ENCODE assay signal across 16 cellular contexts in the genomic region with DNA sequence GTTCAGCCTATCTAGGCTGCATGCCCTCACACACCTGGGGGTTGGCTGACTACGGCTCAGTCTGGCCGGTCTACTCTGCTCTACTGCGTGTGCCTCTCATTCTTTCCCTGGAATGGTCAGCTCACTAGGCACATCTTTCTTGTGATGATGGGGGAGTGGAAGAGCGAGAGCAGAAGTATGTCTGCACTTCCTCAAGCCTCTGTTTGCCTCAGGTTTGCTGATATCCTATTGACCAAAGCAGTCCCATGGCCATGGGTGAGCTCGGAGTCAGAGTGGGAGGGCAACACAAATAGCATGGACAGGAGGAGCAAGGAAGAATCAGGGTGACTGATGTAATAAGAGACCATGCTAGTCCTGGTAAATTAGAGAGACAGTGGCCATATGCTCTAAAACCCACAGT.
DNase-seq lines count a peak whose midpoint lies in the region; ATAC-seq and TF ChIP-seq lines count a peak whose summit lies in the region.
"Had no signal": no experiment of that assay in that cellular context is flagged by ENCODE, and none has a peak within 500 bp of the region (broad histone marks: within the 10 kb centered on the region; RNA-seq: fewer than 3 reads in every experiment).

No MANE protein-coding gene starts in this region.

- H3K4me3 ChIP-seq in IMR-90 (ENCODE audit: insufficient read depth, low read depth, low read length) (no peak overlapping the region), esophagus muscularis mucosa (no peak overlapping the region), neuronal stem cell (ENCODE audit: low read length in 2 of 2) (no peak overlapping the region)

- H3K4me2 ChIP-seq in IMR-90 (ENCODE audit: low read depth, low read length) (no peak overlapping the region), neuronal stem cell (ENCODE audit: insufficient read depth, low read length, poor library complexity, severe bottlenecking) (no peak overlapping the region)

- H3K27me3 ChIP-seq in IMR-90 (ENCODE audit: control insufficient read depth, insufficient read depth, low read length) (no peaks in the 10 kb centered on the region), esophagus muscularis mucosa (no peaks in the 10 kb centered on the region), neuronal stem cell (ENCODE audit: control insufficient read depth in 3 of 3, insufficient read depth in 3 of 3, low read depth in 1 of 3, low read length in 3 of 3) (no peaks in the 10 kb centered on the region)

- no peak overlapping the region for H2BK20ac ChIP-seq in IMR-90 (ENCODE audit: low read depth, low read length)

- H3K9me1 ChIP-seq in IMR-90 (ENCODE audit: insufficient read depth, low read length) = peaks cover 4% of the 10 kb centered on the region; the same call in 1 of the 2 replicates

- H2AFZ ChIP-seq in IMR-90 (replicated peaks; ENCODE audit: low read length, poor library complexity) (no peak overlapping the region), neuronal stem cell (ENCODE audit: low read length) (no peak overlapping the region)

- H2AK5ac ChIP-seq in IMR-90 (ENCODE audit: low read depth, low read length) = peak overlapping the region; percentile 27; the same call in 1 of the 2 replicates
- no peak overlapping the region for H2AK5ac ChIP-seq in neuronal stem cell (ENCODE audit: low read depth, low read length)

- H2AK9ac ChIP-seq in IMR-90 (replicated peaks; ENCODE audit: low read depth, low read length, poor library complexity) = no peak overlapping the region

- TF ChIP-seq CTCF in IMR-90 (conservative IDR thresholded peaks at IDR 0.05; ENCODE audit: low read depth, low read length) (no peak), esophagus muscularis mucosa (IDR thresholded peaks at IDR 0.05) (no peak)

- TF ChIP-seq POLR2A in IMR-90 (IDR thresholded peaks at IDR 0.05; ENCODE audit: low read depth, low read length) (no peak), esophagus muscularis mucosa (IDR thresholded peaks at IDR 0.05; ENCODE audit: low read depth) (no peak)

- dilution Hi-C loops in IMR-90 (cut with HindIII; ENCODE audit: low sequenced_read_pairs, unreplicated experiment) = no loop called here

- H3K14ac ChIP-seq in IMR-90 (replicated peaks; ENCODE audit: low read depth, low read length) (no peak overlapping the region), neuronal stem cell (ENCODE audit: low read length) (no peak overlapping the region)

- CTCF ChIA-PET in IMR-90 (lab: Yijun Ruan, JAX) = no interaction called here

- H2BK120ac ChIP-seq in IMR-90 (ENCODE audit: low read depth, low read length) (no peak overlapping the region), neuronal stem cell (ENCODE audit: low read depth, low read length) (no peak overlapping the region)

- H3K18ac ChIP-seq in IMR-90 (ENCODE audit: low read depth, low read length) (no peak overlapping the region), neuronal stem cell (ENCODE audit: low read length) (peak overlapping the region; percentile 41)

- H3K9me3 ChIP-seq in IMR-90 (ENCODE audit: control insufficient read depth, insufficient read depth, low read length) = no peaks in the 10 kb centered on the region
- no peaks in the 10 kb centered on the region for H3K9me3 ChIP-seq in esophagus muscularis mucosa
- no peaks in the 10 kb centered on the region for H3K9me3 ChIP-seq in neuronal stem cell (replicated peaks in 1 of 2; ENCODE audit: control insufficient read depth in 2 of 2, insufficient read depth in 1 of 2, low read depth in 1 of 2, low read length in 2 of 2)

- no peak overlapping the region for H2BK12ac ChIP-seq in neuronal stem cell (ENCODE audit: low read length)

- DNase-seq in IMR-90 (no peak), esophagus muscularis mucosa (ENCODE audit: extremely low spot score) (peak; percentile 87), neuronal stem cell (ENCODE audit: low spot score) (no peak), left ventricle myocardium superior (no peak), hepatic stellate cell (ENCODE audit: low spot score) (no peak), SW480 (ENCODE audit: low spot score) (no peak), inferior parietal cortex (ENCODE audit: extremely low spot score) (no peak)
- DNase-seq: C1 segment of cervical spinal cord; Calu3; CD4-positive, alpha-beta memory T cell; COR-L47; DMS53; DMS79 treated with DMSO at 0.1 percent for 48 hours; GF-D8; H7 had no signal

- H4K20me1 ChIP-seq in IMR-90 (ENCODE audit: insufficient read depth, low read length) = no peaks in the 10 kb centered on the region

- H3K9ac ChIP-seq in IMR-90 (ENCODE audit: low read depth, low read length) = no peak overlapping the region
- H3K9ac ChIP-seq in neuronal stem cell (ENCODE audit: low read depth, low read length, poor library complexity) = no peak overlapping the region

- in situ Hi-C loops in IMR-90 (cut with MboI; ENCODE audit: low sequenced_read_pairs) = no loop called here

- H2BK5ac ChIP-seq in IMR-90 (ENCODE audit: low read depth, low read length, poor library complexity, severe bottlenecking) = no peak overlapping the region
- H2BK5ac ChIP-seq in neuronal stem cell (ENCODE audit: low read length) = no peak overlapping the region

- H3K4me1 ChIP-seq in IMR-90 (ENCODE audit: control insufficient read depth, insufficient read depth, low read length) (peaks cover 4% of the 10 kb centered on the region), esophagus muscularis mucosa (peaks cover 0 to 14% (median 13%) of the 10 kb centered on the region in 4 donors), neuronal stem cell (ENCODE audit: control insufficient read depth in 2 of 2, insufficient read depth in 1 of 2, low read depth in 1 of 2, low read length in 2 of 2) (peaks cover 5 to 7% of the 10 kb centered on the region in 2 donors)

- no TSS peak for BruUV-seq in IMR-90 (replicated peaks; lab: Mats Ljungman, UMichigan)

- H3K36me3 ChIP-seq in IMR-90 (ENCODE audit: control insufficient read depth, insufficient read depth, low read length) (0 out of 2 replicates have a peak, but pooled peaks cover 2% of the 10 kb centered on the region), esophagus muscularis mucosa (no peaks in the 10 kb centered on the region), neuronal stem cell (replicated peaks in 1 of 2; ENCODE audit: control insufficient read depth in 2 of 2, insufficient read depth in 2 of 2, low read length in 2 of 2) (no peaks in the 10 kb centered on the region)

- H4K91ac ChIP-seq in IMR-90 (ENCODE audit: insufficient read depth, low read depth, low read length) (0 out of 2 replicates have a peak overlapping the region, but pooled peaks have one; percentile 40), neuronal stem cell (ENCODE audit: low read depth, low read length, poor library complexity) (no peak overlapping the region)

- WGBS in IMR-90 (ENCODE audit: extremely low coverage in 2 of 2, insufficient read length in 1 of 2), 2 experiments = no CpG with 5 or more reads among the region's 5 CpGs
- WGBS in esophagus muscularis mucosa = 95% methylated on average over 5 of the region's 5 CpGs
- WGBS in neuronal stem cell (ENCODE audit: extremely low coverage in 2 of 2, insufficient read length in 2 of 2, insufficient replicate concordance in 1 of 2), 2 donors = no CpG with 5 or more reads among the region's 5 CpGs

- H4K5ac ChIP-seq in IMR-90 (ENCODE audit: low read depth, low read length) = no peak overlapping the region

- H2BK15ac ChIP-seq in IMR-90 (ENCODE audit: low read depth, low read length) (no peak overlapping the region; the same call in 2 of the 3 replicates), neuronal stem cell (ENCODE audit: low read length) (no peak overlapping the region)

- H4K8ac ChIP-seq in IMR-90 (ENCODE audit: low read depth in 2 of 2, low read length in 2 of 2) = no peak overlapping the region
- H4K8ac ChIP-seq in neuronal stem cell (ENCODE audit: low read depth, low read length) = no peak overlapping the region

- H3K27ac ChIP-seq in IMR-90 (ENCODE audit: insufficient read depth, low read length) (no peak overlapping the region), esophagus muscularis mucosa (replicated peaks in 1 of 4) (no peak overlapping the region), neuronal stem cell (replicated peaks; ENCODE audit: low read length) (no peak overlapping the region)

- H3K4ac ChIP-seq in IMR-90 (ENCODE audit: low read depth, low read length) (no peak overlapping the region), neuronal stem cell (ENCODE audit: low read length) (no peak overlapping the region)

- intact Hi-C loops in IMR-90 (cut with micrococcal nuclease) (no loop called here), esophagus muscularis mucosa (cut with DNase I) (loop anchor here (10.0 kb wide), 1 partner anchor 228 kb away; no protein-coding TSS in a partner anchor), left ventricle myocardium superior (cut with micrococcal nuclease) (no loop called here)

- no peak for TF ChIP-seq EP300 in esophagus muscularis mucosa (IDR thresholded peaks at IDR 0.05)

- ATAC-seq in IMR-90 (ENCODE audit: low read depth) = no peak
- no peak for ATAC-seq in left ventricle myocardium superior
- ATAC-seq: HCT116 had no signal

- no peak for TF ChIP-seq RAD21 in IMR-90 (IDR thresholded peaks at IDR 0.05; ENCODE audit: low read length)

- H3K23ac ChIP-seq in IMR-90 (ENCODE audit: low read depth, low read length) = no peak overlapping the region
- no peak overlapping the region for H3K23ac ChIP-seq in neuronal stem cell (ENCODE audit: low read depth, low read length, poor library complexity)

- H3K79me1 ChIP-seq in IMR-90 (ENCODE audit: low read depth in 1 of 2, low read length in 2 of 2) (no peaks in the 10 kb centered on the region; a peak in 1 of 4 replicates), neuronal stem cell (ENCODE audit: low read depth, low read length) (no peaks in the 10 kb centered on the region)

- POLR2A ChIA-PET in IMR-90 (lab: Charles Lee; ENCODE audit: unreplicated experiment) = no interaction called here

- no peak overlapping the region for H3K56ac ChIP-seq in IMR-90 (ENCODE audit: extremely low read depth, insufficient read depth, low read length)

TF ChIP-seq in IMR-90, 13 proteins besides CTCF, POLR2A, EP300 and RAD21 (continues in another document):
- TF ChIP-seq CHD1 (IDR thresholded peaks at IDR 0.05; ENCODE audit: low read depth, low read length) (no peak), SMC3 (IDR thresholded peaks at IDR 0.05; ENCODE audit: low read depth, low read length) (no peak), MAFK (IDR thresholded peaks at IDR 0.05; ENCODE audit: low read depth, low read length) (no peak), MAZ (IDR thresholded peaks at IDR 0.05; ENCODE audit: borderline replicate concordance, low read depth, low read length) (no peak), MXI1 (IDR thresholded peaks at IDR 0.05; ENCODE audit: borderline replicate concordance, low read depth, low read length) (no peak), NFE2L2 (IDR thresholded peaks at IDR 0.05; ENCODE audit: low read depth, low read length) (no peak), RCOR1 (IDR thresholded peaks at IDR 0.05; ENCODE audit: insufficient replicate concordance, low read length) (no peak)
